ENCODE assay signal across 9 cellular contexts in genomic region chr7:712601-713457, GRCh38. TPM values are rescaled to one million over a fixed set of nuclear protein-coding genes. Genes with fewer than 3 reads are reported as not detected.
DNase-seq lines count a peak whose midpoint lies in the region; ATAC-seq and TF ChIP-seq lines count a peak whose summit lies in the region.
"Had no signal": no experiment of that assay in that cellular context is flagged by ENCODE, and none has a peak within 500 bp of the region (broad histone marks: within the 10 kb centered on the region; RNA-seq: fewer than 3 reads in every experiment).

No MANE protein-coding gene starts in this region.

- peaks cover 0 to 10% (median 7%) of the 10 kb centered on the region in 3 donors for H3K27me3 ChIP-seq in psoas muscle (ENCODE audit: insufficient read depth in 3 of 3, low read length in 2 of 3)

- no peak overlapping the region for H3K27ac Mint-ChIP-seq in activated naive CD4-positive, alpha-beta T cell treated with anti-CD3 and anti-CD28 coated beads, Interleukin-2, amount 50 U/mL, for 24 hours
- H3K27ac Mint-ChIP-seq in brain, result peak overlapping the region in 4 of 5 experiments; percentile 38 to 91 (median 68)

- peak overlapping the region; percentile 68 for H3K4me3 Mint-ChIP-seq in activated naive CD4-positive, alpha-beta T cell treated with anti-CD3 and anti-CD28 coated beads, Interleukin-2, amount 50 U/mL, for 24 hours
- H3K4me3 Mint-ChIP-seq in brain, result peak overlapping the region; percentile 64 to 84 (median 80)

- no peaks in the 10 kb centered on the region for H3K9me3 Mint-ChIP-seq in activated naive CD4-positive, alpha-beta T cell treated with anti-CD3 and anti-CD28 coated beads, Interleukin-2, amount 50 U/mL, for 24 hours
- peaks cover 0 to 7% (median 3%) of the 10 kb centered on the region in 5 experiments for H3K9me3 Mint-ChIP-seq in brain

- no peak for DNase-seq in activated naive CD4-positive, alpha-beta T cell (lab: John Stamatoyannopoulos, UW)
- peak; percentile 33 for DNase-seq in ureter (ENCODE audit: low spot score)
- DNase-seq in psoas muscle, result no peak
- no peak for DNase-seq in AML-193 (lab: John Stamatoyannopoulos, UW)
- DNase-seq: activated CD4-positive, alpha-beta T cell treated with anti-CD3 and anti-CD28 coated beads, Interleukin-2, amount 50 U/mL, for 48 hours had no signal

- H3K27ac ChIP-seq in mesodermal cell (ENCODE audit: low read depth, low read length, severe bottlenecking), result no peak overlapping the region
- H3K27ac ChIP-seq in psoas muscle, result no peak overlapping the region

- H3K4me1 ChIP-seq in mesodermal cell (ENCODE audit: control insufficient read depth, insufficient read depth, low read length, poor library complexity, severe bottlenecking) (peaks cover 4% of the 10 kb centered on the region), psoas muscle (no peaks in the 10 kb centered on the region)

- WGBS in mesodermal cell (ENCODE audit: insufficient coverage in 2 of 2), 2 experiments, result 54 to 57% methylated on average over 26 to 28 of the region's 44 CpGs
- WGBS in psoas muscle, 3 donors, result 41 to 74% (median 55%) methylated on average over 23 to 43 of the region's 44 CpGs

- H3K9me3 ChIP-seq in mesodermal cell (ENCODE audit: control insufficient read depth, low read length) (no peaks in the 10 kb centered on the region), psoas muscle (no peaks in the 10 kb centered on the region)

- H3K4me3 ChIP-seq in mesodermal cell (ENCODE audit: extremely low read depth, insufficient read depth, low read length, poor library complexity, severe bottlenecking), result peak overlapping the region; percentile 8
- H3K4me3 ChIP-seq in psoas muscle, result no peak overlapping the region

- peaks cover 30% of the 10 kb centered on the region for H3K4me1 Mint-ChIP-seq in activated naive CD4-positive, alpha-beta T cell treated with anti-CD3 and anti-CD28 coated beads, Interleukin-2, amount 50 U/mL, for 24 hours
- H3K4me1 Mint-ChIP-seq in brain, result peaks cover 21% of the 10 kb centered on the region

- no peaks in the 10 kb centered on the region for H3K27me3 Mint-ChIP-seq in activated naive CD4-positive, alpha-beta T cell treated with anti-CD3 and anti-CD28 coated beads, Interleukin-2, amount 50 U/mL, for 24 hours
- H3K27me3 Mint-ChIP-seq in brain, result peaks cover 8% of the 10 kb centered on the region

- peaks cover 4% of the 10 kb centered on the region for H3K36me3 ChIP-seq in mesodermal cell (ENCODE audit: control insufficient read depth, insufficient read depth, low read length)
- H3K36me3 ChIP-seq in psoas muscle (ENCODE audit: insufficient read depth in 1 of 2, low read depth in 1 of 2), result no peaks in the 10 kb centered on the region

- intact Hi-C loops in psoas muscle (cut with DNase I), result no loop called here

- TF ChIP-seq CTCF in brain (conservative IDR thresholded peaks at IDR 0.05) (no peak), psoas muscle (IDR thresholded peaks at IDR 0.05) (no peak)

- ATAC-seq in psoas muscle (no peak), GM21786 (IDR thresholded peaks at IDR 0.05; ENCODE audit: unreplicated experiment) (no peak)

- H3K36me3 Mint-ChIP-seq in activated naive CD4-positive, alpha-beta T cell treated with anti-CD3 and anti-CD28 coated beads, Interleukin-2, amount 50 U/mL, for 24 hours, result peaks cover 1% of the 10 kb centered on the region
- H3K36me3 Mint-ChIP-seq in brain, result peaks cover 23% of the 10 kb centered on the region

RNA-seq across cellular contexts. Expression of gene DNAAF5, which starts 13.7 kb away (rescaled TPM):
- polyA plus RNA-seq in brain (ENCODE audit: insufficient read depth, low read depth, low replicate concordance) (17.7 TPM), psoas muscle (10 to 100 TPM in 2 of 3 donors, 1 to 10 TPM in 1; 9.3 to 17.6 (median 14.1) TPM)
- 33.1 TPM for polyA plus RNA-seq in mesodermal cell (2013, experiment 1 of 2)
- polyA plus RNA-seq in mesodermal cell (2013, experiment 2 of 2), result 25.3 TPM
- total RNA-seq in ureter (35.1 TPM), psoas muscle (10 to 100 TPM; 17.8 to 26.7 (median 21.9) TPM)

RNA-seq across cellular contexts. Expression of gene PRKAR1B, which starts 14.3 kb away (rescaled TPM):
- polyA plus RNA-seq in brain (ENCODE audit: insufficient read depth, low read depth, low replicate concordance), result 174 TPM
- polyA plus RNA-seq in mesodermal cell (2013, experiment 1 of 2), result 10.0 TPM
- 10.9 TPM for polyA plus RNA-seq in mesodermal cell (2013, experiment 2 of 2)
- total RNA-seq in ureter, result 20.5 TPM
- total RNA-seq in psoas muscle, result 1 to 10 TPM; 1.4 to 4.6 (median 3.4) TPM
- polyA plus RNA-seq in psoas muscle, result 1 to 10 TPM; 1.5 to 1.9 (median 1.5) TPM
